14 cellular contexts compared by ENCODE assay signal in genomic region chr10:1095498-1095897, GRCh38. TPM values are rescaled to one million over a fixed set of nuclear protein-coding genes. Genes with fewer than 3 reads are reported as not detected.
DNase-seq lines count a peak whose midpoint lies in the region; ATAC-seq lines count a peak whose summit lies in the region.
"Had no signal": no experiment of that assay in that cellular context is flagged by ENCODE, and none has a peak within 500 bp of the region (broad histone marks: within the 10 kb centered on the region; RNA-seq: fewer than 3 reads in every experiment).

No MANE protein-coding gene starts in this region.

- ATAC-seq in HG03342 (IDR thresholded peaks at IDR 0.05; ENCODE audit: unreplicated experiment): no peak
- ATAC-seq: HCT116 had no signal

- peak; percentile 31 for DNase-seq in activated effector memory CD4-positive, alpha-beta T cell treated with anti-CD3 and anti-CD28 coated beads, Interleukin-2, amount 50 U/mL, for 16 hours
- no peak for DNase-seq in activated effector memory CD4-positive, alpha-beta T cell treated with Interleukin-2 at 50 U/mL for 16 hours
- peak; percentile 42 for DNase-seq in islet precursor cell
- peak; percentile 17 for DNase-seq in ureter (ENCODE audit: low spot score)
- no peak for DNase-seq in 8988T
- DNase-seq: C1 segment of cervical spinal cord; CD4-positive, alpha-beta memory T cell; COR-L47; DMS153; DND-41; GM23248; H9 had no signal

RNA-seq across cellular contexts. Expression of gene WDR37, which starts 39.3 kb away (rescaled TPM):
- total RNA-seq in ureter: 24.1 TPM

RNA-seq across cellular contexts. Expression of gene IDI1, which starts 46.6 kb away (rescaled TPM):
- total RNA-seq in ureter: 36.2 TPM

Comparison
In these comparisons a context has a peak if more than half of its experiments do, and no peak if none do; other contexts are left out.
1. DNase-seq: peak in activated effector memory CD4-positive, alpha-beta T cell treated with anti-CD3 and anti-CD28 coated beads, Interleukin-2, amount 50 U/mL, for 16 hours (single experiment), islet precursor cell (single experiment) and ureter (single experiment); none in activated effector memory CD4-positive, alpha-beta T cell treated with Interleukin-2 at 50 U/mL for 16 hours (single experiment) and 8988T (single experiment).